In the genomic region with DNA sequence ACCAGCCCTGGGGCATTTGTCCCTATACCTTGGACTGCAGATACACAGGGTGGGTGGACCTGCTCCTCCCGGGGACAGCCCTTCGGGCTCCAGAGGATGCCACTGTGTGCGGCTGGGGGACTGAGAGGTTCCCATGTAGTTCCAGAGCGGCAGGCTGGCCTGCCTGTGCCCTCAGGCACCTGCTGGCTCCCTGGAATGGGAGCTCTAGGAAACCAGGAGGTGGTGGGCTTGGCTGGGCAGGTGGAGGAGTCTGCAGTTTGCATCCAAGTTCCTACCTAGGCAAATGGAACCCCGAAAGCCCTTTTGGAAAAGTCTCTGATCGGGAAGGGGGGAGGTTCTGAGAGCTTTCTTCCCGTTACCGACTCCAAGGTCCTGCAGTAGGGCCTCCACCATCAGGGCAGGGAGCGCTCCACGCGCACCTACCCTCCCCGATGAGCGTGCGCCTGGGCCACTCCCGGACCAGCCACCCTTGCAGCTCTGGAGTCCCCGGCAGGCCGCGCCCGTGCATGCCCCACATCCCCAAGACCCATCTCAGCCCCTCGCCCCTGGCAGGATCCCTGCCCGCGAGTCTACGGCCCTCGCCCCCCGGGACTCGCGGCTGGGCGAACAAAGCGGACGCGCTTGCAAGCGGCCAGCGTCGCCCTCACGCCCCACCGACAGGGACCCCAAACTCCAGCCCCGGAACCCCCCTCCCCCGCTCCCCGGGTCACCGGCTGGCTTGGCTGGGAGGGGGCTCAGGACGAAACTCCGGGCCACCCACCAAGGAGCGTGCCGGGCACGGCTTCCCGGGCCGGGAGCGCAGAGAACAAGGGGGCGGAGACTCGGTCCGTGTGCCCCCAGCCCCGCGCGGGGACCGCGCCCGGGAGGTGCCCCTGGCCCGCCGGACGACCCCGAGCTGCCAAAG, we compare ENCODE assay signal across 8 cellular contexts. TPM values are rescaled to one million over a fixed set of nuclear protein-coding genes. Genes with fewer than 3 reads are reported as not detected.
DNase-seq lines count a peak whose midpoint lies in the region; ATAC-seq and TF ChIP-seq lines count a peak whose summit lies in the region.

No MANE protein-coding gene starts in this region.

- no peak overlapping the region for H3K9ac ChIP-seq in GM23248

- peak; percentile 56 for ATAC-seq in RWPE2 (ENCODE audit: low read depth)
- ATAC-seq in esophagus mucosa, result peak; percentile 33
- no peak for ATAC-seq in HG03521 (IDR thresholded peaks at IDR 0.05; ENCODE audit: unreplicated experiment)

- H3K36me3 ChIP-seq in GM23248 (ENCODE audit: low read depth) (no peaks in the 10 kb centered on the region), RWPE2 (ENCODE audit: low read depth) (no peaks in the 10 kb centered on the region), neuron (ENCODE audit: insufficient read depth, low read length) (no peaks in the 10 kb centered on the region)

- in situ Hi-C loops in GM23248 (cut with MboI), result no loop called here

- 12 to 13% methylated on average over 37 to 48 of the region's 61 CpGs for WGBS in GM23248 (ENCODE audit: low coverage in 1 of 2, low lambda C conversion rate in 2 of 2, missing lambda C conversion rate in 2 of 2), 2 experiments

- no peak overlapping the region for H3K27ac ChIP-seq in GM23248
- peak overlapping the region; percentile 61 for H3K27ac ChIP-seq in RWPE2 (ENCODE audit: poor library complexity, severe bottlenecking)

- DNase-seq in GM23248 (peak; percentile 24), RWPE2 (ENCODE audit: low spot score) (no peak), amniotic stem cell (lab: John Stamatoyannopoulos, UW) (no peak), GF-D8 (lab: John Stamatoyannopoulos, UW) (no peak)
- DNase-seq in activated naive CD4-positive, alpha-beta T cell treated with anti-CD3 and anti-CD28 coated beads, Interleukin-2, amount 50 U/mL, for 16 hours, result no peak

- H3K9me3 ChIP-seq in GM23248 (ENCODE audit: low read depth) (no peaks in the 10 kb centered on the region), RWPE2 (ENCODE audit: severe bottlenecking) (no peaks in the 10 kb centered on the region), neuron (ENCODE audit: low read length) (no peaks in the 10 kb centered on the region)

- no peaks in the 10 kb centered on the region for H3K9me2 ChIP-seq in GM23248 (ENCODE audit: insufficient read depth)

- H3K79me2 ChIP-seq in GM23248 (ENCODE audit: insufficient read depth), result peaks cover 10% of the 10 kb centered on the region

- H3K4me1 ChIP-seq in GM23248 (ENCODE audit: insufficient read depth) (peaks cover 18% of the 10 kb centered on the region), RWPE2 (ENCODE audit: insufficient read depth, poor library complexity, severe bottlenecking) (peaks cover 19% of the 10 kb centered on the region), neuron (ENCODE audit: insufficient read depth, low read length) (peaks cover 24% of the 10 kb centered on the region)

- H4K20me1 ChIP-seq in GM23248 (ENCODE audit: insufficient read depth), result no peaks in the 10 kb centered on the region

- H3K4me3 ChIP-seq in GM23248, result peak overlapping the region; percentile 56
- H3K4me3 ChIP-seq in RWPE2 (ENCODE audit: severe bottlenecking), result peak overlapping the region; percentile 87
- H3K4me3 ChIP-seq in neuron (ENCODE audit: low read length), result peak overlapping the region; percentile 43

- H3K27me3 ChIP-seq in GM23248 (replicated peaks; ENCODE audit: insufficient read depth) (no peaks in the 10 kb centered on the region), RWPE2 (ENCODE audit: insufficient read depth, poor library complexity, severe bottlenecking) (no peaks in the 10 kb centered on the region), neuron (ENCODE audit: insufficient read depth, low read length) (peaks cover 30% of the 10 kb centered on the region)

- peaks cover 16% of the 10 kb centered on the region for H3F3A ChIP-seq in GM23248 (ENCODE audit: insufficient read depth)

- H2AFZ ChIP-seq in GM23248 (peak overlapping the region; percentile 46; the same call in 1 of the 2 replicates), neuron (ENCODE audit: low read depth, low read length) (peak overlapping the region; percentile 84)

- TF ChIP-seq CTCF in RWPE2 (IDR thresholded peaks at IDR 0.05; ENCODE audit: poor library complexity, severe bottlenecking), result no peak

- H3K4me2 ChIP-seq in GM23248 (ENCODE audit: unreplicated experiment), result peak overlapping the region; percentile 75

RNA-seq across cellular contexts. Expression of gene DBNDD1, which starts 0.7 kb away (rescaled TPM):
- 2.0 and 3.1 TPM in 2 replicates for total RNA-seq in GM23248 (2014; rRNA removed; shearing (Covaris generic))
- 1.4 and 1.6 TPM in 2 replicates for polyA plus RNA-seq in GM23248 (2016; fragmentation: Nextera tagmentation; extraction: Ambion mirVana)
- total RNA-seq in esophagus mucosa, result 13.9 TPM

RNA-seq across cellular contexts. Expression of gene PRDM7, which starts 58.6 kb away (rescaled TPM):
- total RNA-seq in GM23248 (2014; rRNA removed; shearing (Covaris generic)), result not detected in 2 replicates
- polyA plus RNA-seq in GM23248 (2016; fragmentation: Nextera tagmentation; extraction: Ambion mirVana), result not detected in 2 replicates
- total RNA-seq in esophagus mucosa, result not detected
